Comparison of ENCODE assay signal across 21 cellular contexts in genomic region chr6:160859822-160860221, GRCh38.
DNase-seq lines count a peak whose midpoint lies in the region; ATAC-seq, FAIRE-seq and TF ChIP-seq lines count a peak whose summit lies in the region.
"Had no signal": no experiment of that assay in that cellular context is flagged by ENCODE, and none has a peak within 500 bp of the region (broad histone marks: within the 10 kb centered on the region; RNA-seq: fewer than 3 reads in every experiment).

No MANE protein-coding gene starts in this region.

- 16% methylated on average over 9 of the region's 9 CpGs for WGBS in K562 (ENCODE audit: insufficient coverage, low coverage, missing lambda C conversion rate)
- WGBS in neuronal stem cell (ENCODE audit: extremely low coverage in 2 of 2, insufficient read length in 2 of 2, insufficient replicate concordance in 1 of 2), 2 donors = no CpG with 5 or more reads among the region's 9 CpGs

- no peak overlapping the region for H2AK5ac ChIP-seq in neuronal stem cell (ENCODE audit: low read depth, low read length)

- no TSS peak for BruUV-seq in K562 (replicated peaks; lab: Mats Ljungman, UMichigan)

- H2BK12ac ChIP-seq in neuronal stem cell (ENCODE audit: low read length) = no peak overlapping the region

- no peak overlapping the region for H3K4me3 ChIP-seq in K562
- H3K4me3 ChIP-seq in neuronal stem cell (ENCODE audit: low read length in 2 of 2) = no peak overlapping the region

- no peaks in the 10 kb centered on the region for H3K27me3 ChIP-seq in K562 (ENCODE audit: control insufficient read depth in 2 of 2, insufficient read depth in 2 of 2, low read length in 2 of 2)
- no peaks in the 10 kb centered on the region for H3K27me3 ChIP-seq in neuronal stem cell (ENCODE audit: control insufficient read depth in 3 of 3, insufficient read depth in 3 of 3, low read depth in 1 of 3, low read length in 3 of 3)
- H3K27me3 ChIP-seq: BE2C had no signal

- H3K79me2 ChIP-seq in K562 (ENCODE audit: control insufficient read depth, insufficient read depth, low read length) = no peaks in the 10 kb centered on the region

- H4K8ac ChIP-seq in neuronal stem cell (ENCODE audit: low read depth, low read length) = no peak overlapping the region

- no peak overlapping the region for H4K91ac ChIP-seq in neuronal stem cell (ENCODE audit: low read depth, low read length, poor library complexity)

- no peak overlapping the region for H3K27ac ChIP-seq in K562 (ENCODE audit: extremely low read depth, low read depth, low read length)
- H3K27ac ChIP-seq in neuronal stem cell (replicated peaks; ENCODE audit: low read length) = no peak overlapping the region

- peak overlapping the region; percentile 82 for H3K23ac ChIP-seq in neuronal stem cell (ENCODE audit: low read depth, low read length, poor library complexity)

- no peak overlapping the region for H3K4ac ChIP-seq in neuronal stem cell (ENCODE audit: low read length)

- TF ChIP-seq CTCF in K562 (IDR thresholded peaks at IDR 0.05 in 2 of 3, conservative IDR thresholded peaks at IDR 0.05 in 1 of 3; ENCODE audit: insufficient read depth in 2 of 3, low read depth in 1 of 3, low read length in 3 of 3) = no peak

- H3K4me2 ChIP-seq in K562 (ENCODE audit: insufficient read depth, low read length) (no peak overlapping the region), neuronal stem cell (ENCODE audit: insufficient read depth, low read length, poor library complexity, severe bottlenecking) (no peak overlapping the region)

- H3K4me1 ChIP-seq in K562 (replicated peaks in 1 of 2; ENCODE audit: control insufficient read depth in 2 of 2, insufficient read depth in 2 of 2, low read length in 2 of 2) (peaks cover 0 to 6% of the 10 kb centered on the region in 2 experiments; a peak in 2 of 5 replicates), neuronal stem cell (ENCODE audit: control insufficient read depth in 2 of 2, insufficient read depth in 1 of 2, low read depth in 1 of 2, low read length in 2 of 2) (no peaks in the 10 kb centered on the region)
- H3K4me1 ChIP-seq: BE2C, Caco-2 had no signal

- no peak for TF ChIP-seq RAD21 in K562 (CRISPR knock-in tag; conservative IDR thresholded peaks at IDR 0.05 in 1 of 2, IDR thresholded peaks at IDR 0.05 in 1 of 2)

- H3K79me1 ChIP-seq in neuronal stem cell (ENCODE audit: low read depth, low read length) = no peaks in the 10 kb centered on the region

- no peak overlapping the region for H2BK15ac ChIP-seq in neuronal stem cell (ENCODE audit: low read length)

- TF ChIP-seq EP300 in K562 (IDR thresholded peaks at IDR 0.05; ENCODE audit: low read length) = no peak

- FAIRE-seq in K562 (lab: Jason Lieb, UNC) = no peak
- FAIRE-seq: D721Med, GM12892, GM18507, H54, HepG2 had no signal

- no peak overlapping the region for H3K14ac ChIP-seq in neuronal stem cell (ENCODE audit: low read length)

- no peak overlapping the region for H2BK120ac ChIP-seq in neuronal stem cell (ENCODE audit: low read depth, low read length)

- POLR2A ChIA-PET in K562 (lab: Yijun Ruan, JAX) = no interaction called here

- in situ Hi-C loops in K562 (cut with MboI) = no loop called here

- H2AFZ ChIP-seq in K562 (ENCODE audit: low read depth, low read length) (peak overlapping the region; percentile 75), neuronal stem cell (ENCODE audit: low read length) (no peak overlapping the region)

- no peak for TF ChIP-seq POLR2A in K562 (conservative IDR thresholded peaks at IDR 0.05)

- H2BK5ac ChIP-seq in neuronal stem cell (ENCODE audit: low read length) = no peak overlapping the region

- H3K9ac ChIP-seq in K562 (ENCODE audit: insufficient read depth in 1 of 2, low read depth in 2 of 2, low read length in 2 of 2) (0 out of 4 replicates have a peak overlapping the region, but pooled peaks of 1 of the 2 experiments have one; percentile 3), neuronal stem cell (ENCODE audit: low read depth, low read length, poor library complexity) (no peak overlapping the region)

- no peak overlapping the region for H3K18ac ChIP-seq in neuronal stem cell (ENCODE audit: low read length)

- ATAC-seq in K562 (peak; percentile 86), GM21619 (IDR thresholded peaks at IDR 0.05; ENCODE audit: unreplicated experiment) (no peak)
- ATAC-seq: HepG2 had no signal

- DNase-seq in Daoy (ENCODE audit: low read depth) (peak; percentile 25), NCI-H69 (lab: John Stamatoyannopoulos, UW) (peak; percentile 81), K562 (ENCODE audit: extremely low read depth in 1 of 4, low spot score in 3 of 4) (peak in 1 of 4 experiments; percentile 41), neuronal stem cell (ENCODE audit: low spot score) (no peak), amniotic stem cell (lab: John Stamatoyannopoulos, UW) (no peak), superior temporal gyrus (ENCODE audit: extremely low spot score) (no peak)
- DNase-seq: ACHN; BE2C; C1 segment of cervical spinal cord; Caco-2; CD4-positive, CD25-positive, alpha-beta regulatory T cell; GDM1; HCEC 1CT; HFFc6; KG1 had no signal

- CTCF ChIA-PET in K562 (lab: Yijun Ruan, JAX; ENCODE audit: low intra/inter-chr PET ratio) = no interaction called here

- intact Hi-C loops in K562 (cut with micrococcal nuclease) = no loop called here

- H3K36me3 ChIP-seq in K562 (ENCODE audit: control insufficient read depth, insufficient read depth, low read length) (no peaks in the 10 kb centered on the region), neuronal stem cell (replicated peaks in 1 of 2; ENCODE audit: control insufficient read depth in 2 of 2, insufficient read depth in 2 of 2, low read length in 2 of 2) (no peaks in the 10 kb centered on the region)
- H3K36me3 ChIP-seq: BE2C had no signal

- no peaks in the 10 kb centered on the region; the same call in 1 of the 2 replicates for H3K9me3 ChIP-seq in K562 (replicated peaks; ENCODE audit: control insufficient read depth, insufficient read depth, low read depth, low read length)
- H3K9me3 ChIP-seq in neuronal stem cell (replicated peaks in 1 of 2; ENCODE audit: control insufficient read depth in 2 of 2, insufficient read depth in 1 of 2, low read depth in 1 of 2, low read length in 2 of 2) = no peaks in the 10 kb centered on the region
- H3K9me3 ChIP-seq: BE2C, Caco-2 had no signal

- no peaks in the 10 kb centered on the region for H4K20me1 ChIP-seq in K562 (replicated peaks; ENCODE audit: control insufficient read depth, insufficient read depth, low read length)

- no peaks in the 10 kb centered on the region for H3K9me1 ChIP-seq in K562 (ENCODE audit: control insufficient read depth, insufficient read depth, low read length)

TF ChIP-seq in K562, 482 proteins besides CTCF, POLR2A, EP300 and RAD21:
- TF ChIP-seq NBN (IDR thresholded peaks at IDR 0.05; ENCODE audit: low read depth) = no peak
- TF ChIP-seq SP2 (IDR thresholded peaks at IDR 0.05; ENCODE audit: extremely low read depth, low read depth, low read length, poor library complexity, severe bottlenecking) = no peak
- TF ChIP-seq ZNF75A (CRISPR knock-in tag; IDR thresholded peaks at IDR 0.05) = no peak
- TF ChIP-seq RFX7 (CRISPR knock-in tag; IDR thresholded peaks at IDR 0.05) = no peak
- no peak for TF ChIP-seq XRCC3 (IDR thresholded peaks at IDR 0.05)
- no peak for TF ChIP-seq KLF16 (IDR thresholded peaks at IDR 0.05)

Comparison
In these comparisons a context has a peak if more than half of its experiments do, and no peak if none do; other contexts are left out.
1. DNase-seq: peak in Daoy (single experiment) and NCI-H69 (single experiment); none in neuronal stem cell (single experiment), amniotic stem cell (single experiment) and superior temporal gyrus (single experiment).